In genomic region chr10:58326967-58327381, GRCh38 we compare ENCODE assay signal across 13 cellular contexts. TPM values are rescaled to one million over a fixed set of nuclear protein-coding genes. Genes with fewer than 3 reads are reported as not detected.
DNase-seq lines count a peak whose midpoint lies in the region; ATAC-seq and TF ChIP-seq lines count a peak whose summit lies in the region.
"Had no signal": no experiment of that assay in that cellular context is flagged by ENCODE, and none has a peak within 500 bp of the region (broad histone marks: within the 10 kb centered on the region; RNA-seq: fewer than 3 reads in every experiment).

No MANE protein-coding gene starts in this region.

- no peaks in the 10 kb centered on the region for H3K27me3 ChIP-seq in trophoblast cell (ENCODE audit: insufficient read depth, low read length)
- H3K27me3 ChIP-seq: BE2C had no signal

- no peak overlapping the region for H3K23ac ChIP-seq in trophoblast cell (ENCODE audit: low read length)

- no peaks in the 10 kb centered on the region for H3K79me2 ChIP-seq in trophoblast cell (ENCODE audit: control insufficient read depth, insufficient read depth, low read length, poor library complexity)

- peak; percentile 70 for DNase-seq in AG10803 (ENCODE audit: low read depth)
- peak; percentile 41 for DNase-seq in astrocyte of the hippocampus (ENCODE audit: low read depth, low spot score)
- DNase-seq in Right ventricle myocardium superior, result peak; percentile 71
- peak; percentile 7 to 16 for DNase-seq in trophoblast cell
- DNase-seq in amygdala (lab: John Stamatoyannopoulos, UW), result no peak
- no peak for DNase-seq in MV-4-11 (lab: John Stamatoyannopoulos, UW)
- DNase-seq in nephron progenitor cell, result no peak
- no peak for DNase-seq in type B pancreatic cell (ENCODE audit: extremely low spot score, unreplicated experiment)
- DNase-seq: activated CD8-positive, alpha-beta memory T cell treated with anti-CD3 and anti-CD28 coated beads for 24 hours; activated naive CD8-positive, alpha-beta T cell treated with anti-CD3 and anti-CD28 coated beads, Interleukin-2, amount 50 U/mL, for 24 hours; BE2C; NCI-H1092 treated with DMSO at 0.1 percent for 48 hours; stimulated activated CD4-positive, alpha-beta T cell treated with anti-CD3 and anti-CD28 coated beads, Interleukin-4, amount 100 ng/mL, for 1 hour had no signal

- H3K4me1 Mint-ChIP-seq in nephron progenitor cell (peaks cover 11% of the 10 kb centered on the region), type B pancreatic cell (ENCODE audit: unreplicated experiment) (peaks cover 6% of the 10 kb centered on the region)

- H2AFZ ChIP-seq in trophoblast cell (ENCODE audit: insufficient read depth, low read length, poor library complexity), result no peak overlapping the region

- H4K8ac ChIP-seq in trophoblast cell (ENCODE audit: low read depth, low read length), result no peak overlapping the region

- no peak overlapping the region for H2AK5ac ChIP-seq in trophoblast cell (ENCODE audit: low read length)

- H3K4ac ChIP-seq in trophoblast cell (ENCODE audit: low read depth, low read length), result no peak overlapping the region

- H3K18ac ChIP-seq in trophoblast cell (ENCODE audit: low read length), result no peak overlapping the region

- intact Hi-C loops in Right ventricle myocardium superior (cut with DNase I), result no loop called here

- H2BK5ac ChIP-seq in trophoblast cell (ENCODE audit: low read depth, low read length, poor library complexity), result no peak overlapping the region

- TF ChIP-seq CTCF in AG10803 (conservative IDR thresholded peaks at IDR 0.05; ENCODE audit: low read length) (no peak), nephron progenitor cell (IDR thresholded peaks at IDR 0.05) (no peak), type B pancreatic cell (conservative IDR thresholded peaks at IDR 0.05) (no peak)

- no peak overlapping the region for H3K27ac Mint-ChIP-seq in nephron progenitor cell
- no peak overlapping the region for H3K27ac Mint-ChIP-seq in type B pancreatic cell
- H3K27ac Mint-ChIP-seq: activated naive CD8-positive, alpha-beta T cell treated with anti-CD3 and anti-CD28 coated beads, Interleukin-2, amount 50 U/mL, for 24 hours had no signal

- H2BK120ac ChIP-seq in trophoblast cell (ENCODE audit: insufficient read depth, low read length, poor library complexity), result no peak overlapping the region

- H4K91ac ChIP-seq in trophoblast cell (ENCODE audit: low read depth, low read length), result no peak overlapping the region

- no peaks in the 10 kb centered on the region for H3K79me1 ChIP-seq in trophoblast cell (ENCODE audit: low read length)

- H3K27me3 Mint-ChIP-seq in nephron progenitor cell (ENCODE audit: low read depth, poor library complexity), result peaks cover 20% of the 10 kb centered on the region
- peaks cover 5% of the 10 kb centered on the region for H3K27me3 Mint-ChIP-seq in type B pancreatic cell

- peak overlapping the region; percentile 58 for H3K4me3 ChIP-seq in AG10803 (ENCODE audit: low read length)
- H3K4me3 ChIP-seq in trophoblast cell (ENCODE audit: low read depth, low read length), result no peak overlapping the region

- H3K14ac ChIP-seq in trophoblast cell (ENCODE audit: low read length), result no peak overlapping the region

- H3K27ac ChIP-seq in trophoblast cell (ENCODE audit: low read depth, low read length), result no peak overlapping the region

- H3K9me3 ChIP-seq in trophoblast cell (ENCODE audit: insufficient read depth, low read depth, low read length), result no peaks in the 10 kb centered on the region
- H3K9me3 ChIP-seq: BE2C had no signal

- H3K4me2 ChIP-seq in trophoblast cell (ENCODE audit: low read length), result no peak overlapping the region

- WGBS in trophoblast cell (ENCODE audit: extremely low coverage, insufficient coverage, insufficient read length), result no CpG with 5 or more reads among the region's 25 CpGs

- no peak overlapping the region for H3K9ac ChIP-seq in trophoblast cell (ENCODE audit: low read length)

- H3K36me3 Mint-ChIP-seq in nephron progenitor cell (ENCODE audit: low read depth), result no peaks in the 10 kb centered on the region
- H3K36me3 Mint-ChIP-seq in type B pancreatic cell, result no peaks in the 10 kb centered on the region

- H3K9me3 Mint-ChIP-seq in nephron progenitor cell (no peaks in the 10 kb centered on the region), type B pancreatic cell (no peaks in the 10 kb centered on the region)
- H3K9me3 Mint-ChIP-seq: activated naive CD8-positive, alpha-beta T cell treated with anti-CD3 and anti-CD28 coated beads, Interleukin-2, amount 50 U/mL, for 24 hours had no signal

- no peak overlapping the region for H3K4me3 Mint-ChIP-seq in nephron progenitor cell
- no peak overlapping the region for H3K4me3 Mint-ChIP-seq in type B pancreatic cell
- H3K4me3 Mint-ChIP-seq: activated naive CD8-positive, alpha-beta T cell treated with anti-CD3 and anti-CD28 coated beads, Interleukin-2, amount 50 U/mL, for 24 hours had no signal

- no peak overlapping the region for H4K12ac ChIP-seq in trophoblast cell (ENCODE audit: low read depth, low read length)

- H3K36me3 ChIP-seq in trophoblast cell (ENCODE audit: control insufficient read depth in 1 of 2, insufficient read depth in 2 of 2, low read length in 2 of 2), result no peaks in the 10 kb centered on the region
- H3K36me3 ChIP-seq: BE2C had no signal

- no peak overlapping the region for H2BK12ac ChIP-seq in trophoblast cell (ENCODE audit: low read length)

- peak; percentile 85 for ATAC-seq in Right ventricle myocardium superior (ENCODE audit: poor library complexity)
- ATAC-seq: activated naive CD8-positive, alpha-beta T cell treated with anti-CD3 and anti-CD28 coated beads, Interleukin-2, amount 50 U/mL, for 24 hours had no signal

- no peaks in the 10 kb centered on the region for H3K4me1 ChIP-seq in trophoblast cell (ENCODE audit: control insufficient read depth in 1 of 2, insufficient read depth in 2 of 2, low read length in 2 of 2)
- H3K4me1 ChIP-seq: BE2C had no signal

RNA-seq across cellular contexts. Expression of gene UBE2D1, which starts 7.8 kb away (rescaled TPM):
- total RNA-seq in Right ventricle myocardium superior (61.2 TPM), type B pancreatic cell (ENCODE audit: low replicate concordance) (34.2 and 40.5 TPM in 2 replicates)
- polyA plus RNA-seq in trophoblast cell (2013), result 20.7 and 21.7 TPM in 2 replicates

RNA-seq across cellular contexts. Expression of gene CISD1, which starts 58.0 kb away (rescaled TPM):
- total RNA-seq in Right ventricle myocardium superior (182 TPM), type B pancreatic cell (ENCODE audit: low replicate concordance) (41.4 and 55.8 TPM in 2 replicates)
- polyA plus RNA-seq in trophoblast cell (2013), result 25.8 and 28.0 TPM in 2 replicates

RNA-seq across cellular contexts. Expression of gene TFAM, which starts 58.2 kb away (rescaled TPM):
- total RNA-seq in Right ventricle myocardium superior (26.4 TPM), type B pancreatic cell (ENCODE audit: low replicate concordance) (64.8 and 67.7 TPM in 2 replicates)
- polyA plus RNA-seq in trophoblast cell (2013), result 21.4 and 21.6 TPM in 2 replicates

RNA-seq across cellular contexts. Expression of gene IPMK, which starts 59.3 kb away (rescaled TPM):
- total RNA-seq in Right ventricle myocardium superior (2.1 TPM), type B pancreatic cell (ENCODE audit: low replicate concordance) (6.8 and 7.4 TPM in 2 replicates)
- 4.9 and 5.0 TPM in 2 replicates for polyA plus RNA-seq in trophoblast cell (2013)

Comparison
In these comparisons a context has a peak if more than half of its experiments do, and no peak if none do; other contexts are left out.
1. DNase-seq: peak in AG10803 (single experiment), astrocyte of the hippocampus (single experiment), Right ventricle myocardium superior (single experiment) and trophoblast cell (2 of 2); none in amygdala (0 of 56), MV-4-11 (single experiment), nephron progenitor cell (single experiment) and type B pancreatic cell (single experiment).